1 cellular context compared by ENCODE assay signal in the genomic region with DNA sequence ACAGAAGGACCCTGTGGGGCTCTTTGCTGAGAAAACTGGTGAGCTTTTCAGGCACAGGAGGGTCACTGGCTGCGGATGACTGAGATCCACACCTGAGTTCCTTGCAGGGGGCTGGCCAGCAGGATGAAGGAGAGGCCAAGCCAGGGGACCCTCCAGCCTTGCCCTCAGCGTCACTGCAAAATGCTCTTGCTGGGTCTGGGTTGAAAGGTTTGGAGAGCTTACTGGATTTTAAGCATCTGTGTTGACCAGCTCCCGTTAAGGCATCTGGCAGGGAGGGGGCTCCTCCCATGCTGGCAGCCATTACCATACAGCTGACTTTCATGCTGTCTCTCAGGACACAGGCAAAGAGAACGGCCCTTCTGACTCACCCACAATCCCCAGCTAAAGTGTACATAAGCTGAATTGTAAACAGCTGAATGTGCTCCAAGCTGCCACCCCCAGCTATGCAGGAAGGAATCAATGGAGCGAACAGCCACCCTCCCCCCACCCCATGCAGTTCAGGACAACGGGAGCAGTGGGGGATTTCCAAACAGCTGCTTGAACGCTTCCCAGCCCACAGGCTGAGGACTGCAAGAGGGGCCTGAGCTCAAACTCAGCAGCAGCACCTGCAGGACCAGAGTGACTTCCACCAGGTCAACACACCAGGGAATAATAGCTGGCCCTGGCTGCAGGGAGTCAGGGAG.
TF ChIP-seq lines count a peak whose summit lies in the region.

No MANE protein-coding gene starts in this region.

TF ChIP-seq in HepG2, 621 proteins besides CTCF, POLR2A, EP300 and RAD21 (continued from another document and continues in another):
- no peak for TF ChIP-seq ZKSCAN5 (CRISPR knock-in tag; IDR thresholded peaks at IDR 0.05)
- TF ChIP-seq SIN3B (IDR thresholded peaks at IDR 0.05; ENCODE audit: low read length), result no peak
- TF ChIP-seq POGZ (CRISPR knock-in tag; IDR thresholded peaks at IDR 0.05), result peak; percentile 86
- no peak; the same call in 1 of the 2 replicates for TF ChIP-seq SAFB2 (CRISPR knock-in tag; IDR thresholded peaks at IDR 0.05; ENCODE audit: borderline replicate concordance, low read depth)
- TF ChIP-seq, protein P1, sequence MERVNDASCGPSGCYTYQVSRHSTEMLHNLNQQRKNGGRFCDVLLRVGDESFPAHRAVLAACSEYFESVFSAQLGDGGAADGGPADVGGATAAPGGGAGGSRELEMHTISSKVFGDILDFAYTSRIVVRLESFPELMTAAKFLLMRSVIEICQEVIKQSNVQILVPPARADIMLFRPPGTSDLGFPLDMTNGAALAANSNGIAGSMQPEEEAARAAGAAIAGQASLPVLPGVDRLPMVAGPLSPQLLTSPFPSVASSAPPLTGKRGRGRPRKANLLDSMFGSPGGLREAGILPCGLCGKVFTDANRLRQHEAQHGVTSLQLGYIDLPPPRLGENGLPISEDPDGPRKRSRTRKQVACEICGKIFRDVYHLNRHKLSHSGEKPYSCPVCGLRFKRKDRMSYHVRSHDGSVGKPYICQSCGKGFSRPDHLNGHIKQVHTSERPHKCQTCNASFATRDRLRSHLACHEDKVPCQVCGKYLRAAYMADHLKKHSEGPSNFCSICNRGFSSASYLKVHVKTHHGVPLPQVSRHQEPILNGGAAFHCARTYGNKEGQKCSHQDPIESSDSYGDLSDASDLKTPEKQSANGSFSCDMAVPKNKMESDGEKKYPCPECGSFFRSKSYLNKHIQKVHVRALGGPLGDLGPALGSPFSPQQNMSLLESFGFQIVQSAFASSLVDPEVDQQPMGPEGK (CRISPR knock-in tag; IDR thresholded peaks at IDR 0.05), result peak; percentile 99
- TF ChIP-seq, protein P2, sequence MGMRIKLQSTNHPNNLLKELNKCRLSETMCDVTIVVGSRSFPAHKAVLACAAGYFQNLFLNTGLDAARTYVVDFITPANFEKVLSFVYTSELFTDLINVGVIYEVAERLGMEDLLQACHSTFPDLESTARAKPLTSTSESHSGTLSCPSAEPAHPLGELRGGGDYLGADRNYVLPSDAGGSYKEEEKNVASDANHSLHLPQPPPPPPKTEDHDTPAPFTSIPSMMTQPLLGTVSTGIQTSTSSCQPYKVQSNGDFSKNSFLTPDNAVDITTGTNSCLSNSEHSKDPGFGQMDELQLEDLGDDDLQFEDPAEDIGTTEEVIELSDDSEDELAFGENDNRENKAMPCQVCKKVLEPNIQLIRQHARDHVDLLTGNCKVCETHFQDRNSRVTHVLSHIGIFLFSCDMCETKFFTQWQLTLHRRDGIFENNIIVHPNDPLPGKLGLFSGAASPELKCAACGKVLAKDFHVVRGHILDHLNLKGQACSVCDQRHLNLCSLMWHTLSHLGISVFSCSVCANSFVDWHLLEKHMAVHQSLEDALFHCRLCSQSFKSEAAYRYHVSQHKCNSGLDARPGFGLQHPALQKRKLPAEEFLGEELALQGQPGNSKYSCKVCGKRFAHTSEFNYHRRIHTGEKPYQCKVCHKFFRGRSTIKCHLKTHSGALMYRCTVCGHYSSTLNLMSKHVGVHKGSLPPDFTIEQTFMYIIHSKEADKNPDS (CRISPR knock-in tag; IDR thresholded peaks at IDR 0.05), result no peak
- peak; percentile 84; the same call in 1 of the 2 replicates for TF ChIP-seq ZSCAN29 (CRISPR knock-in tag; conservative IDR thresholded peaks at IDR 0.05)
- TF ChIP-seq ZNF709 (CRISPR knock-in tag; IDR thresholded peaks at IDR 0.05), result 0 out of 2 replicates have a peak, but pooled peaks have one; percentile 63
- TF ChIP-seq, protein P3, sequence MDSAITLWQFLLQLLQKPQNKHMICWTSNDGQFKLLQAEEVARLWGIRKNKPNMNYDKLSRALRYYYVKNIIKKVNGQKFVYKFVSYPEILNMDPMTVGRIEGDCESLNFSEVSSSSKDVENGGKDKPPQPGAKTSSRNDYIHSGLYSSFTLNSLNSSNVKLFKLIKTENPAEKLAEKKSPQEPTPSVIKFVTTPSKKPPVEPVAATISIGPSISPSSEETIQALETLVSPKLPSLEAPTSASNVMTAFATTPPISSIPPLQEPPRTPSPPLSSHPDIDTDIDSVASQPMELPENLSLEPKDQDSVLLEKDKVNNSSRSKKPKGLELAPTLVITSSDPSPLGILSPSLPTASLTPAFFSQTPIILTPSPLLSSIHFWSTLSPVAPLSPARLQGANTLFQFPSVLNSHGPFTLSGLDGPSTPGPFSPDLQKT (CRISPR knock-in tag; IDR thresholded peaks at IDR 0.05; ENCODE audit: borderline replicate concordance), result no peak
- TF ChIP-seq, protein P4, sequence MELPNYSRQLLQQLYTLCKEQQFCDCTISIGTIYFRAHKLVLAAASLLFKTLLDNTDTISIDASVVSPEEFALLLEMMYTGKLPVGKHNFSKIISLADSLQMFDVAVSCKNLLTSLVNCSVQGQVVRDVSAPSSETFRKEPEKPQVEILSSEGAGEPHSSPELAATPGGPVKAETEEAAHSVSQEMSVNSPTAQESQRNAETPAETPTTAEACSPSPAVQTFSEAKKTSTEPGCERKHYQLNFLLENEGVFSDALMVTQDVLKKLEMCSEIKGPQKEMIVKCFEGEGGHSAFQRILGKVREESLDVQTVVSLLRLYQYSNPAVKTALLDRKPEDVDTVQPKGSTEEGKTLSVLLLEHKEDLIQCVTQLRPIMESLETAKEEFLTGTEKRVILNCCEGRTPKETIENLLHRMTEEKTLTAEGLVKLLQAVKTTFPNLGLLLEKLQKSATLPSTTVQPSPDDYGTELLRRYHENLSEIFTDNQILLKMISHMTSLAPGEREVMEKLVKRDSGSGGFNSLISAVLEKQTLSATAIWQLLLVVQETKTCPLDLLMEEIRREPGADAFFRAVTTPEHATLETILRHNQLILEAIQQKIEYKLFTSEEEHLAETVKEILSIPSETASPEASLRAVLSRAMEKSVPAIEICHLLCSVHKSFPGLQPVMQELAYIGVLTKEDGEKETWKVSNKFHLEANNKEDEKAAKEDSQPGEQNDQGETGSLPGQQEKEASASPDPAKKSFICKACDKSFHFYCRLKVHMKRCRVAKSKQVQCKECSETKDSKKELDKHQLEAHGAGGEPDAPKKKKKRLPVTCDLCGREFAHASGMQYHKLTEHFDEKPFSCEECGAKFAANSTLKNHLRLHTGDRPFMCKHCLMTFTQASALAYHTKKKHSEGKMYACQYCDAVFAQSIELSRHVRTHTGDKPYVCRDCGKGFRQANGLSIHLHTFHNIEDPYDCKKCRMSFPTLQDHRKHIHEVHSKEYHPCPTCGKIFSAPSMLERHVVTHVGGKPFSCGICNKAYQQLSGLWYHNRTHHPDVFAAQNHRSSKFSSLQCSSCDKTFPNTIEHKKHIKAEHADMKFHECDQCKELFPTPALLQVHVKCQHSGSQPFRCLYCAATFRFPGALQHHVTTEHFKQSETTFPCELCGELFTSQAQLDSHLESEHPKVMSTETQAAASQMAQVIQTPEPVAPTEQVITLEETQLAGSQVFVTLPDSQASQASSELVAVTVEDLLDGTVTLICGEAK (IDR thresholded peaks at IDR 0.05), result no peak
- TF ChIP-seq, protein P4 (CRISPR knock-in tag; IDR thresholded peaks at IDR 0.05), result no peak
- no peak for TF ChIP-seq GZF1 (CRISPR knock-in tag; IDR thresholded peaks at IDR 0.05)
- peak; percentile 95 for TF ChIP-seq ZFP1 (CRISPR knock-in tag; IDR thresholded peaks at IDR 0.05)
- TF ChIP-seq SRF (IDR thresholded peaks at IDR 0.05; ENCODE audit: low read depth, low read length), result no peak; the same call in 1 of the 2 replicates
- peak; percentile 88 for TF ChIP-seq SMAD3 (CRISPR knock-in tag; IDR thresholded peaks at IDR 0.05)
- peak; percentile 64; the same call in 1 of the 2 replicates for TF ChIP-seq AHR (CRISPR knock-in tag; IDR thresholded peaks at IDR 0.05)
- TF ChIP-seq, protein P5, sequence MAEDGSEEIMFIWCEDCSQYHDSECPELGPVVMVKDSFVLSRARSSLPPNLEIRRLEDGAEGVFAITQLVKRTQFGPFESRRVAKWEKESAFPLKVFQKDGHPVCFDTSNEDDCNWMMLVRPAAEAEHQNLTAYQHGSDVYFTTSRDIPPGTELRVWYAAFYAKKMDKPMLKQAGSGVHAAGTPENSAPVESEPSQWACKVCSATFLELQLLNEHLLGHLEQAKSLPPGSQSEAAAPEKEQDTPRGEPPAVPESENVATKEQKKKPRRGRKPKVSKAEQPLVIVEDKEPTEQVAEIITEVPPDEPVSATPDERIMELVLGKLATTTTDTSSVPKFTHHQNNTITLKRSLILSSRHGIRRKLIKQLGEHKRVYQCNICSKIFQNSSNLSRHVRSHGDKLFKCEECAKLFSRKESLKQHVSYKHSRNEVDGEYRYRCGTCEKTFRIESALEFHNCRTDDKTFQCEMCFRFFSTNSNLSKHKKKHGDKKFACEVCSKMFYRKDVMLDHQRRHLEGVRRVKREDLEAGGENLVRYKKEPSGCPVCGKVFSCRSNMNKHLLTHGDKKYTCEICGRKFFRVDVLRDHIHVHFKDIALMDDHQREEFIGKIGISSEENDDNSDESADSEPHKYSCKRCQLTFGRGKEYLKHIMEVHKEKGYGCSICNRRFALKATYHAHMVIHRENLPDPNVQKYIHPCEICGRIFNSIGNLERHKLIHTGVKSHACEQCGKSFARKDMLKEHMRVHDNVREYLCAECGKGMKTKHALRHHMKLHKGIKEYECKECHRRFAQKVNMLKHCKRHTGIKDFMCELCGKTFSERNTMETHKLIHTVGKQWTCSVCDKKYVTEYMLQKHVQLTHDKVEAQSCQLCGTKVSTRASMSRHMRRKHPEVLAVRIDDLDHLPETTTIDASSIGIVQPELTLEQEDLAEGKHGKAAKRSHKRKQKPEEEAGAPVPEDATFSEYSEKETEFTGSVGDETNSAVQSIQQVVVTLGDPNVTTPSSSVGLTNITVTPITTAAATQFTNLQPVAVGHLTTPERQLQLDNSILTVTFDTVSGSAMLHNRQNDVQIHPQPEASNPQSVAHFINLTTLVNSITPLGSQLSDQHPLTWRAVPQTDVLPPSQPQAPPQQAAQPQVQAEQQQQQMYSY (CRISPR knock-in tag; IDR thresholded peaks at IDR 0.05), result 0 out of 2 replicates have a peak, but pooled peaks have one; percentile 33
- TF ChIP-seq, protein P6, sequence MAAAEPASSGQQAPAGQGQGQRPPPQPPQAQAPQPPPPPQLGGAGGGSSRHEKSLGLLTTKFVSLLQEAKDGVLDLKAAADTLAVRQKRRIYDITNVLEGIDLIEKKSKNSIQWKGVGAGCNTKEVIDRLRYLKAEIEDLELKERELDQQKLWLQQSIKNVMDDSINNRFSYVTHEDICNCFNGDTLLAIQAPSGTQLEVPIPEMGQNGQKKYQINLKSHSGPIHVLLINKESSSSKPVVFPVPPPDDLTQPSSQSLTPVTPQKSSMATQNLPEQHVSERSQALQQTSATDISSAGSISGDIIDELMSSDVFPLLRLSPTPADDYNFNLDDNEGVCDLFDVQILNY (CRISPR knock-in tag; conservative IDR thresholded peaks at IDR 0.05), result no peak
- TF ChIP-seq ZNF577 (CRISPR knock-in tag; IDR thresholded peaks at IDR 0.05; ENCODE audit: borderline replicate concordance, low read depth), result no peak
- TF ChIP-seq, protein P7, sequence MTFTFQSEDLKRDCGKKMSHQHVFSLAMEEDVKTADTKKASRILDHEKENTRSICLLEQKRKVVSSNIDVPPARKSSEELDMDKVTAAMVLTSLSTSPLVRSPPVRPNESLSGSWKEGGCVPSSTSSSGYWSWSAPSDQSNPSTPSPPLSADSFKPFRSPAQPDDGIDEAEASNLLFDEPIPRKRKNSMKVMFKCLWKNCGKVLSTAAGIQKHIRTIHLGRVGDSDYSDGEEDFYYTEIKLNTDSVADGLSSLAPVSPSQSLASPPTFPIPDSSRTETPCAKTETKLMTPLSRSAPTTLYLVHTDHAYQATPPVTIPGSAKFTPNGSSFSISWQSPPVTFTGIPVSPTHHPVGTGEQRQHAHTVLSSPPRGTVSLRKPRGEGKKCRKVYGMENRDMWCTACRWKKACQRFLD (CRISPR knock-in tag; IDR thresholded peaks at IDR 0.05; ENCODE audit: borderline replicate concordance), result no peak
- peak; percentile 89; the same call in 1 of the 2 replicates for TF ChIP-seq ZFP37 (CRISPR knock-in tag; IDR thresholded peaks at IDR 0.05; ENCODE audit: borderline replicate concordance)
- TF ChIP-seq, protein P8, sequence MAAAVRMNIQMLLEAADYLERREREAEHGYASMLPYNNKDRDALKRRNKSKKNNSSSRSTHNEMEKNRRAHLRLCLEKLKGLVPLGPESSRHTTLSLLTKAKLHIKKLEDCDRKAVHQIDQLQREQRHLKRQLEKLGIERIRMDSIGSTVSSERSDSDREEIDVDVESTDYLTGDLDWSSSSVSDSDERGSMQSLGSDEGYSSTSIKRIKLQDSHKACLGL (CRISPR knock-in tag; IDR thresholded peaks at IDR 0.05), result peak; percentile 64; the same call in 1 of the 2 replicates
- TF ChIP-seq GPN1 (CRISPR knock-in tag; IDR thresholded peaks at IDR 0.05; ENCODE audit: borderline replicate concordance), result no peak
- peak; percentile 75 for TF ChIP-seq HNF4A (CRISPR knock-in tag; IDR thresholded peaks at IDR 0.05)
- no peak for TF ChIP-seq ZNF549 (CRISPR knock-in tag; IDR thresholded peaks at IDR 0.05)
- TF ChIP-seq IRF2 (CRISPR knock-in tag; IDR thresholded peaks at IDR 0.05), result peak; percentile 91
- no peak for TF ChIP-seq ZFP36 (IDR thresholded peaks at IDR 0.05; ENCODE audit: borderline replicate concordance, low read depth, low read length, partially characterized antibody)
- TF ChIP-seq, protein P9, sequence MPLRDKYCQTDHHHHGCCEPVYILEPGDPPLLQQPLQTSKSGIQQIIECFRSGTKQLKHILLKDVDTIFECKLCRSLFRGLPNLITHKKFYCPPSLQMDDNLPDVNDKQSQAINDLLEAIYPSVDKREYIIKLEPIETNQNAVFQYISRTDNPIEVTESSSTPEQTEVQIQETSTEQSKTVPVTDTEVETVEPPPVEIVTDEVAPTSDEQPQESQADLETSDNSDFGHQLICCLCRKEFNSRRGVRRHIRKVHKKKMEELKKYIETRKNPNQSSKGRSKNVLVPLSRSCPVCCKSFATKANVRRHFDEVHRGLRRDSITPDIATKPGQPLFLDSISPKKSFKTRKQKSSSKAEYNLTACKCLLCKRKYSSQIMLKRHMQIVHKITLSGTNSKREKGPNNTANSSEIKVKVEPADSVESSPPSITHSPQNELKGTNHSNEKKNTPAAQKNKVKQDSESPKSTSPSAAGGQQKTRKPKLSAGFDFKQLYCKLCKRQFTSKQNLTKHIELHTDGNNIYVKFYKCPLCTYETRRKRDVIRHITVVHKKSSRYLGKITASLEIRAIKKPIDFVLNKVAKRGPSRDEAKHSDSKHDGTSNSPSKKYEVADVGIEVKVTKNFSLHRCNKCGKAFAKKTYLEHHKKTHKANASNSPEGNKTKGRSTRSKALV (CRISPR knock-in tag; IDR thresholded peaks at IDR 0.05), result peak; percentile 83; the same call in 1 of the 2 replicates
